ENCODE assay signal across 17 cellular contexts in genomic region chr6:148864941-148865340, GRCh38.
"Had no signal": no experiment of that assay in that cellular context is flagged by ENCODE, and none has a peak within 500 bp of the region (broad histone marks: within the 10 kb centered on the region; RNA-seq: fewer than 3 reads in every experiment).

No MANE protein-coding gene starts in this region.

- H3K27ac ChIP-seq: prostate gland, skin epidermis, stomach, VCaP had no signal

- H3K4me3 Mint-ChIP-seq: naive B cell, neural crest cell had no signal

- H3K4me3 ChIP-seq: mucosa of descending colon, prostate gland, skin epidermis, stomach had no signal

- H3K9me3 ChIP-seq: mucosa of descending colon, prostate gland, stomach had no signal

- H3K4me1 ChIP-seq: prostate gland had no signal

- H3K27me3 Mint-ChIP-seq: naive B cell had no signal

- H3K27ac Mint-ChIP-seq: activated naive CD4-positive, alpha-beta T cell treated with anti-CD3 and anti-CD28 coated beads, Interleukin-2, amount 50 U/mL, for 72 hours had no signal

- H3K9me3 Mint-ChIP-seq: immature natural killer cell had no signal

- ATAC-seq: activated naive CD4-positive, alpha-beta T cell treated with anti-CD3 and anti-CD28 coated beads, Interleukin-2, amount 50 U/mL, for 72 hours; mucosa of descending colon; right cardiac atrium had no signal

- H3K27me3 ChIP-seq: stomach had no signal

- DNase-seq: activated CD4-positive, alpha-beta T cell treated with anti-CD3 and anti-CD28 coated beads, Interleukin-2, amount 50 U/mL, for 4 hours; activated gamma-delta T cell treated with Interleukin-2 at 50 U/mL for 16 hours; dermis blood vessel endothelial cell; effector memory CD4-positive, alpha-beta T cell; immature natural killer cell; mesenchymal stem cell; mucosa of descending colon; naive B cell; right cardiac atrium; stimulated activated CD4-positive, alpha-beta T cell treated with anti-CD3 and anti-CD28 coated beads, Interleukin-2, amount 100 ng/mL, for 48 hours; stomach; trophoblast cell had no signal

- H3K36me3 ChIP-seq: prostate gland, stomach had no signal

- H3K36me3 Mint-ChIP-seq: activated naive CD4-positive, alpha-beta T cell treated with anti-CD3 and anti-CD28 coated beads, Interleukin-2, amount 50 U/mL, for 72 hours; immature natural killer cell; naive B cell had no signal
